13 cellular contexts compared by ENCODE assay signal in the genomic region with DNA sequence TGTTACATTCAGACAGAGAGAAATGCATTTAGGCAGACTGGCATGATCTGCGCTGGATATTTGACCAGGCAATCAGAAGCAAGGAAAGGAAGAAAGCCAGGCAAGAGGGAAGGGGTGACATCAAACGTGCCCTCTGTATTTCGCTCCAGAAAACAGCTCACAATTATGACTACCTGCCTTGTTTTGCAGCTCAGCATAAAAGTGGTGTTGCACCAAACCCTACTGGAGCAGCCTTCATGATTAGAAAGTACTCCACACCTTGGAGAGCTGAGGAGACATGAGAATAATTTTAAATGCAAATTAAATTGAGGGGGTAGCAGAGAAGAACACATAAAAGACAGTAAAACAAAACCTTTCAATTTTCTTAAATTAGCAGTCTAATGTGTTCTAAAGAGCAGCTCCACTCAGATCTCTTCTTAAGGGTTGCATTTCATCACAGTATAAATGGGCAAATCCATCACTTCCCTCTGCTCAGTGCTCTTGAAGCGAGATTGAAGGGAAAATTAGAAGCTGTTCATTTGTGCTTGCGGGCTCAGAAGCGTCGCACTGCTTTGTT. TPM values are rescaled to one million over a fixed set of nuclear protein-coding genes. Genes with fewer than 3 reads are reported as not detected.
DNase-seq lines count a peak whose midpoint lies in the region; ATAC-seq and TF ChIP-seq lines count a peak whose summit lies in the region.
"Had no signal": no experiment of that assay in that cellular context is flagged by ENCODE, and none has a peak within 500 bp of the region (broad histone marks: within the 10 kb centered on the region; RNA-seq: fewer than 3 reads in every experiment).

Gene PHACTR1 (plus strand): TSS at position 470 of the 556 bp plus-strand sequence.

- DNase-seq in LHCN-M2 (ENCODE audit: low read depth), result no peak
- DNase-seq in caudate nucleus (lab: John Stamatoyannopoulos, UW), result peak in 5 of 61 donors; percentile 14 to 68 (median 37)
- no peak for DNase-seq in right atrium auricular region (ENCODE audit: low spot score)
- peak; percentile 63 for DNase-seq in putamen (ENCODE audit: low spot score)
- DNase-seq in pons (ENCODE audit: low spot score), result no peak
- DNase-seq in activated CD4-positive, alpha-beta T cell treated with anti-CD3 and anti-CD28 coated beads, Interleukin-2, amount 50 U/mL, for 1 hour, result no peak
- DNase-seq: activated CD4-positive, alpha-beta T cell treated with anti-CD3 and anti-CD28 coated beads for 4 hours; DMS 273 treated with DMSO at 0.1 percent for 48 hours; hippocampal formation; SIG-M5 had no signal

- no peaks in the 10 kb centered on the region for H3K9me3 ChIP-seq in right atrium auricular region

- H3K4me1 ChIP-seq in right atrium auricular region, result no peaks in the 10 kb centered on the region

- H3K36me3 ChIP-seq in right atrium auricular region, result no peaks in the 10 kb centered on the region

- H3K4me3 ChIP-seq in right atrium auricular region, result no peak within 1 kb of the TSS

- ATAC-seq in HG02759 (IDR thresholded peaks at IDR 0.05; ENCODE audit: unreplicated experiment) (no peak), HG03439 (IDR thresholded peaks at IDR 0.05; ENCODE audit: unreplicated experiment) (no peak)
- ATAC-seq: left lobe of liver had no signal

- peaks cover 0 to 3% of the 10 kb centered on the region in 2 donors for H3K27me3 ChIP-seq in right atrium auricular region

- H3K27ac ChIP-seq in caudate nucleus (ENCODE audit: low read depth, low read length), result peak within 1 kb of the TSS; percentile 52
- H3K27ac ChIP-seq in right atrium auricular region, result no peak within 1 kb of the TSS

- TF ChIP-seq CTCF in right atrium auricular region (IDR thresholded peaks at IDR 0.05), result no peak

RNA-seq across cellular contexts. Expression of gene PHACTR1, which starts in this region (rescaled TPM):
- total RNA-seq in LHCN-M2 (2014; rRNA removed), result 11.0 and 12.0 TPM in 2 replicates
- polyA plus RNA-seq in LHCN-M2 (2012), result 3.7 TPM
- 10 to 100 TPM; 19.1 to 46.0 TPM for total RNA-seq in right atrium auricular region
